16 cellular contexts compared by ENCODE assay signal in genomic region chr22:48438096-48438495, GRCh38.
DNase-seq lines count a peak whose midpoint lies in the region; ATAC-seq, FAIRE-seq and TF ChIP-seq lines count a peak whose summit lies in the region.
"Had no signal": no experiment of that assay in that cellular context is flagged by ENCODE, and none has a peak within 500 bp of the region (broad histone marks: within the 10 kb centered on the region; RNA-seq: fewer than 3 reads in every experiment).

No MANE protein-coding gene starts in this region.

- H3K36me3 Mint-ChIP-seq in chondrocyte (ENCODE audit: low read depth): peaks cover 2% of the 10 kb centered on the region
- H3K36me3 Mint-ChIP-seq in nephron progenitor cell (ENCODE audit: low read depth): no peaks in the 10 kb centered on the region
- no peaks in the 10 kb centered on the region for H3K36me3 Mint-ChIP-seq in WTC11

- H3K4me1 Mint-ChIP-seq in chondrocyte (ENCODE audit: low read depth) (no peaks in the 10 kb centered on the region), nephron progenitor cell (no peaks in the 10 kb centered on the region), WTC11 (no peaks in the 10 kb centered on the region)

- peaks cover 2% of the 10 kb centered on the region for H3K27me3 Mint-ChIP-seq in chondrocyte (ENCODE audit: low read depth)
- peaks cover 14% of the 10 kb centered on the region for H3K27me3 Mint-ChIP-seq in nephron progenitor cell (ENCODE audit: low read depth, poor library complexity)
- peaks cover 3% of the 10 kb centered on the region; the same call in 1 of the 2 replicates for H3K27me3 Mint-ChIP-seq in WTC11 (ENCODE audit: low read depth)
- H3K27me3 Mint-ChIP-seq: CD4-positive, alpha-beta T cell had no signal

- no peak for TF ChIP-seq CTCF in chondrocyte (IDR thresholded peaks at IDR 0.05)
- TF ChIP-seq CTCF in nephron progenitor cell (IDR thresholded peaks at IDR 0.05): no peak
- TF ChIP-seq CTCF in WTC11 (IDR thresholded peaks at IDR 0.05): no peak

- FAIRE-seq in urothelium cell line (lab: Jason Lieb, UNC): peak; percentile 86
- FAIRE-seq: A549, D721Med, GM12892, GM18507 had no signal

- H3K27ac Mint-ChIP-seq in chondrocyte (ENCODE audit: unreplicated experiment) (no peak overlapping the region), nephron progenitor cell (peak overlapping the region; percentile 52), WTC11 (no peak overlapping the region)
- H3K27ac Mint-ChIP-seq: CD4-positive, alpha-beta T cell had no signal

- POLR2A ChIA-PET in WTC11 (lab: Charles Lee): interaction anchor here (1.1 kb wide), 1 partner anchor 18 kb away, joined by 3 read pairs; no protein-coding TSS in a partner anchor

- no peak for ATAC-seq in WTC11
- ATAC-seq: A549 had no signal

- H3K4me3 Mint-ChIP-seq in chondrocyte (ENCODE audit: unreplicated experiment) (no peak overlapping the region), nephron progenitor cell (no peak overlapping the region), WTC11 (no peak overlapping the region)
- H3K4me3 Mint-ChIP-seq: CD4-positive, alpha-beta T cell had no signal

- H3K9me3 Mint-ChIP-seq in chondrocyte (ENCODE audit: low read depth) (no peaks in the 10 kb centered on the region), nephron progenitor cell (no peaks in the 10 kb centered on the region), WTC11 (no peaks in the 10 kb centered on the region)
- H3K9me3 Mint-ChIP-seq: CD4-positive, alpha-beta T cell had no signal

- CTCF ChIA-PET in WTC11 (lab: Charles Lee): no interaction called here

- DNase-seq in activated effector memory CD4-positive, alpha-beta T cell treated with anti-CD3 and anti-CD28 coated beads, Interleukin-2, amount 50 U/mL, for 16 hours: peak; percentile 16
- no peak for DNase-seq in activated effector memory CD4-positive, alpha-beta T cell treated with Interleukin-2 at 50 U/mL for 16 hours
- DNase-seq in chondrocyte (ENCODE audit: low spot score): peak; percentile 66
- DNase-seq in nephron progenitor cell: no peak
- no peak for DNase-seq in urothelium cell line (ENCODE audit: low spot score)
- DNase-seq in WTC11 (ENCODE audit: low spot score): no peak
- DNase-seq in NCI-H1105 (lab: John Stamatoyannopoulos, UW): no peak
- DNase-seq in activated naive CD4-positive, alpha-beta T cell (lab: John Stamatoyannopoulos, UW): no peak
- DNase-seq: AML-193; Caco-2; CD4-positive, alpha-beta T cell; GDM1 had no signal

TF ChIP-seq in WTC11, 78 proteins besides CTCF, POLR2A, EP300 and RAD21:
- no peak for TF ChIP-seq E2F5 (CRISPR knock-in tag; IDR thresholded peaks at IDR 0.05)
- no peak for TF ChIP-seq ZNF232 (CRISPR knock-in tag; IDR thresholded peaks at IDR 0.05)

Comparison
In these comparisons a context has a peak if more than half of its experiments do, and no peak if none do; other contexts are left out.
1. DNase-seq: peak in activated effector memory CD4-positive, alpha-beta T cell treated with anti-CD3 and anti-CD28 coated beads, Interleukin-2, amount 50 U/mL, for 16 hours (single experiment) and chondrocyte (single experiment); none in activated effector memory CD4-positive, alpha-beta T cell treated with Interleukin-2 at 50 U/mL for 16 hours (single experiment), nephron progenitor cell (single experiment), urothelium cell line (single experiment), WTC11 (single experiment), NCI-H1105 (single experiment) and activated naive CD4-positive, alpha-beta T cell (0 of 4).